Comparison of ENCODE assay signal across 16 cellular contexts in the genomic region with DNA sequence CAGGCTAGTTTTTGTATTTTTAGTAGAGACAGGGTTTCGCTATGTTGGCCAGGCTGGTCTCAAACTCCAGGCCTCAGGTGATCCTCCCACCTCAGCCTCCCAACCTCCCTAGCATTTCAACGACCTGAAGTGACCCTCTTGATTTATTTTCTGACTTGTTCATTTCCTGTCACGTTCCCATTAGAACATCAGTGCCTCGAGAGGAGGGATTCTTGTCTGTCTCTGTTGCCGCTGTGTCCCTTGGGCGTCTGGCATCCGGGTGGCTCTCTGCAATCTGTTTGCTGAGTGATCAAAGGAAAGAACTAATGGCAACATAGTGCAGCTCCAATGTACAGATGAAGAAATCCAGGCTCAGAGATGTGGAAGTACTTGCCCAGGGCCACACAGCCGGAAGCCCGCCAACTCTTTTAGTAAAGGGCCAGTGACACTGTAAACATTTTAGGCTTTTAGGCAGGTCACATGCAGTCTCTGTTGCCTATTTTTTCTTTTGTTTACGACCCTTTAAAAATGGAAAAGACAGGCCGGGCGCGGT. TPM values are rescaled to one million over a fixed set of nuclear protein-coding genes. Genes with fewer than 3 reads are reported as not detected.
DNase-seq lines count a peak whose midpoint lies in the region; ATAC-seq and TF ChIP-seq lines count a peak whose summit lies in the region.
"Had no signal": no experiment of that assay in that cellular context is flagged by ENCODE, and none has a peak within 500 bp of the region (broad histone marks: within the 10 kb centered on the region; RNA-seq: fewer than 3 reads in every experiment).

No MANE protein-coding gene starts in this region.

- no peak for TF ChIP-seq CTCF in HFFc6 (IDR thresholded peaks at IDR 0.05)
- TF ChIP-seq CTCF in adrenal gland (IDR thresholded peaks at IDR 0.05) = no peak
- no peak for TF ChIP-seq CTCF in osteocyte (IDR thresholded peaks at IDR 0.05)

- no peak overlapping the region for H3K4me3 ChIP-seq in adrenal gland

- peaks cover 15% of the 10 kb centered on the region for H3K36me3 Mint-ChIP-seq in HFFc6 (ENCODE audit: low read depth)
- H3K36me3 Mint-ChIP-seq in osteocyte (ENCODE audit: unreplicated experiment) = peaks cover 3% of the 10 kb centered on the region

- peaks cover 0 to 31% of the 10 kb centered on the region in 2 donors for H3K4me1 ChIP-seq in adrenal gland (replicated peaks in 1 of 2)

- H3K27me3 ChIP-seq in adrenal gland = no peaks in the 10 kb centered on the region

- H3K36me3 ChIP-seq in adrenal gland (replicated peaks in 1 of 2) = peaks cover 0 to 6% of the 10 kb centered on the region in 2 donors

- no peaks in the 10 kb centered on the region for H3K9me3 ChIP-seq in adrenal gland (replicated peaks in 1 of 3)

- H3K4me1 Mint-ChIP-seq in HFFc6 (ENCODE audit: low read depth) = peaks cover 25% of the 10 kb centered on the region
- peaks cover 7% of the 10 kb centered on the region for H3K4me1 Mint-ChIP-seq in osteocyte (ENCODE audit: unreplicated experiment)
- H3K4me1 Mint-ChIP-seq: B cell had no signal

- H3K27ac Mint-ChIP-seq in HFFc6 (peak overlapping the region; percentile 48), osteocyte (ENCODE audit: unreplicated experiment) (peak overlapping the region; percentile 32)
- H3K27ac Mint-ChIP-seq: activated naive CD4-positive, alpha-beta T cell treated with anti-CD3 and anti-CD28 coated beads for 36 hours; B cell had no signal

- peaks cover 4% of the 10 kb centered on the region for H3K27me3 Mint-ChIP-seq in HFFc6 (ENCODE audit: insufficient read depth)
- H3K27me3 Mint-ChIP-seq in osteocyte (ENCODE audit: unreplicated experiment) = no peaks in the 10 kb centered on the region
- H3K27me3 Mint-ChIP-seq: B cell had no signal

- DNase-seq in AG08395 (ENCODE audit: low spot score) (peak; percentile 32), HFFc6 (no peak), adrenal gland (no peak), osteocyte (ENCODE audit: extremely low spot score, unreplicated experiment) (no peak), MV-4-11 (lab: John Stamatoyannopoulos, UW) (no peak), cerebellum (ENCODE audit: low spot score) (no peak)
- DNase-seq in stimulated activated CD4-positive, alpha-beta T cell treated with anti-CD3 and anti-CD28 coated beads, Interleukin-1b, Interleukin-23, amount 100 ng/mL, for 48 hours = no peak
- DNase-seq: activated CD4-positive, alpha-beta T cell treated with anti-CD3 and anti-CD28 coated beads for 1 hour; activated naive CD4-positive, alpha-beta T cell treated with anti-CD3 and anti-CD28 coated beads for 36 hours; mammary epithelial cell; NCI-H146; stimulated activated CD4-positive, alpha-beta T cell treated with anti-CD3 and anti-CD28 coated beads, Interleukin-4, amount 100 ng/mL, for 4 hours; T-helper 2 cell had no signal

- no peak overlapping the region for H3K4me3 Mint-ChIP-seq in HFFc6
- H3K4me3 Mint-ChIP-seq in osteocyte (ENCODE audit: unreplicated experiment) = no peak overlapping the region
- H3K4me3 Mint-ChIP-seq: activated naive CD4-positive, alpha-beta T cell treated with anti-CD3 and anti-CD28 coated beads for 36 hours; B cell had no signal

- TF ChIP-seq POLR2A in adrenal gland (IDR thresholded peaks at IDR 0.05) = no peak

- peak overlapping the region in 4 of 5 donors; percentile 10 to 62 (median 47) for H3K27ac ChIP-seq in adrenal gland
- H3K27ac ChIP-seq: KMS-11 had no signal

- H3K9me3 Mint-ChIP-seq in HFFc6 (no peaks in the 10 kb centered on the region), osteocyte (ENCODE audit: unreplicated experiment) (no peaks in the 10 kb centered on the region)
- H3K9me3 Mint-ChIP-seq: activated naive CD4-positive, alpha-beta T cell treated with anti-CD3 and anti-CD28 coated beads for 36 hours had no signal

- ATAC-seq in HG02763 (IDR thresholded peaks at IDR 0.05; ENCODE audit: unreplicated experiment) = no peak

- 52 to 67% (median 55%) methylated on average over 13 of the region's 13 CpGs for WGBS in adrenal gland, 4 donors

- intact Hi-C loops in adrenal gland (cut with DNase I) = no loop called here

RNA-seq across cellular contexts. Expression of gene NFIC, which starts 47.5 kb away (rescaled TPM):
- total RNA-seq in HFFc6 (2021; fragmentation: NEBNext Ultra II Directional; extraction: Animal tissue kit (Norgen Biotek cat#: 25700)) = 100 to 1,000 TPM; 186 to 219 (median 211) TPM
- total RNA-seq in adrenal gland (100 to 1,000 TPM; 124 to 329 (median 236) TPM), osteocyte (61.4 and 63.8 TPM in 2 replicates), cerebellum (7.3 TPM)
- 100 to 1,000 TPM in 1 of 3 donors, 10 to 100 TPM in 2; 34.9 to 154 (median 69.2) TPM for polyA plus RNA-seq in adrenal gland
